In the genomic region with DNA sequence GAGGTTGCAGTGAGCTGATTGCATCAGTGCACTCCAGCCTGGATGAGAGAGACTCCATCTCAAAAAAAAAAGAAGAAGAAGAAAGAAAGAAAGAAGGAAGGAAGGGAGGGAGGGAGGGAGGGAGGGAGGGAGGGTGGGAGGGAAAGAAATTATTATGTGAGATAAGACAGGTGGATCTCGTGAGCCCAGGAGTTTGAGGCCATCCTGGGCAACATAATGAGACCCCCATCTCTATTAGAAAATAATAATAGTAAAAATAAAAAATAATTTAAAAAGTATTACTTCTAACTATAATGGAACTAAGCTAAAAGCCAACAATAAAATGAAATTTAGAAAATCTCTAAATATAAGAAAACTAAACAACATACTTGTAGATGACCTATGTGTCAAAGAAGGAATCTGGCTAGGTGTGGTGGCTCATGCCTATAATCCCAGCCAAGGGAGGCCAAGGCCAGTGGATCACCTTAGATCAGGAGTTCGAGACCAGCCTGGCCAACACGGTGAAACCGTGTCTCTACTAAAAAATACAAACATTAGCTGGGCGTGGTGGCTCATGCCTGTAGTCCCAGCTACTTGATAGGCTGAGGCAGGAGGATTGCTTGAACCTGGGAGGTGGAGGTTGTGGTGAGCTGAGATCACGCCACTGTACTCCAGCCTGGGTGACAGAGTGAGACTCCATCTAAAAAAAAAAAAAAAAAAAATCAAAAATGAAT, we compare ENCODE assay signal across 6 cellular contexts. TPM values are rescaled to one million over a fixed set of nuclear protein-coding genes. Genes with fewer than 3 reads are reported as not detected.
"Had no signal": no experiment of that assay in that cellular context is flagged by ENCODE, and none has a peak within 500 bp of the region (broad histone marks: within the 10 kb centered on the region; RNA-seq: fewer than 3 reads in every experiment).

No MANE protein-coding gene starts in this region.

RNA-seq across cellular contexts. Expression of gene LGALS7, which starts 12.4 kb away (rescaled TPM):
- total RNA-seq: GM23248, H4, HFFc6, HT1080, IMR-90 had no signal
- polyA plus RNA-seq: GM23248, IMR-90 had no signal

RNA-seq across cellular contexts. Expression of gene CAPN12, which starts 16.7 kb away (rescaled TPM):
- total RNA-seq: H4 had no signal

RNA-seq across cellular contexts. Expression of gene LGALS7B, which starts 28.0 kb away (rescaled TPM):
- total RNA-seq: GM23248, H4, H7, HFFc6, HT1080, IMR-90 had no signal
- polyA plus RNA-seq: GM23248, IMR-90 had no signal

RNA-seq across cellular contexts. Expression of gene LGALS4, which starts 51.8 kb away (rescaled TPM):
- total RNA-seq: GM23248, H7, IMR-90 had no signal
